ENCODE assay signal across 1 cellular context in genomic region chr1:109391626-109392025, GRCh38.
A peak's percentile ranks its signal among the peaks of the same experiment; 100 is the strongest.
TF ChIP-seq lines count a peak whose summit lies in the region.

No MANE protein-coding gene starts in this region.

TF ChIP-seq in GM12878, 131 proteins besides CTCF, POLR2A, EP300 and RAD21 (continued from another document):
- TF ChIP-seq E4F1 (IDR thresholded peaks at IDR 0.05; ENCODE audit: borderline replicate concordance, partially characterized antibody) (no peak), BCL11A (IDR thresholded peaks at IDR 0.05; ENCODE audit: low read depth, low read length) (peak; percentile 6; the same call in 1 of the 2 replicates), SMC3 (IDR thresholded peaks at IDR 0.05; ENCODE audit: borderline replicate concordance, low read length) (no peak), ZNF217 (IDR thresholded peaks at IDR 0.05) (peak; percentile 91), MEF2A (IDR thresholded peaks at IDR 0.05; ENCODE audit: insufficient read depth, low read depth, low read length) (peak; percentile 95), IRF3 (IDR thresholded peaks at IDR 0.05) (no peak), NR2C1 (IDR thresholded peaks at IDR 0.05) (no peak), IKZF2 (IDR thresholded peaks at IDR 0.05) (peak; percentile 94 to 95)
